ENCODE assay signal across 10 cellular contexts in the genomic region with DNA sequence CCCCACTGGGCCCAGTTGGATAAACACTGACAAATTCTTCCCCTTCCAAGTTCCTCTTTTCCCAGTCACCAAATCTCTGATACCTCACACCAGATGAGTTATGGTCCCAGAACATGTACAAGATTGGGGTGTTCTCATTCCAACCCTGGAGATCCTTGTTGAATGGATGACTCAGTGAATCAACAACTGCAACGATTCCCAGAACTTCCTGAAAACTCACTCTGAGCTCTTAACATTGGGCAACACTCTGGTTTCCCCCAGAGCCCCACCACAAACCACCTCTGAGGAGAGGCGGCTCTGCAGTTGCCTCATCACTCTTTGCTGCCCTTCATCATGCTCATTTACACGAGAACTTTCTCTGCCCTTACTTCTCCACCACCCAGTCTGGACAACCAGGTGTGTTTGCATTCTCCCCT.
A peak's percentile ranks its signal among the peaks of the same experiment; 100 is the strongest.
DNase-seq lines count a peak whose midpoint lies in the region; ATAC-seq and TF ChIP-seq lines count a peak whose summit lies in the region.
"Had no signal": no experiment of that assay in that cellular context is flagged by ENCODE, and none has a peak within 500 bp of the region (broad histone marks: within the 10 kb centered on the region; RNA-seq: fewer than 3 reads in every experiment).

No MANE protein-coding gene starts in this region.

- H3K4me1 ChIP-seq in SJSA1 (replicated peaks) (peaks cover 29% of the 10 kb centered on the region), upper lobe of right lung (no peaks in the 10 kb centered on the region), ovary (ENCODE audit: insufficient read depth) (no peaks in the 10 kb centered on the region)

- no peak for TF ChIP-seq POLR2A in ovary (IDR thresholded peaks at IDR 0.05)

- H3K36me3 ChIP-seq in SJSA1 = no peaks in the 10 kb centered on the region
- H3K36me3 ChIP-seq in upper lobe of right lung = no peaks in the 10 kb centered on the region
- no peaks in the 10 kb centered on the region for H3K36me3 ChIP-seq in ovary
- H3K36me3 ChIP-seq: BLaER1 had no signal

- DNase-seq in activated effector memory CD4-positive, alpha-beta T cell treated with anti-CD3 and anti-CD28 coated beads, Interleukin-2, amount 50 U/mL, for 16 hours = peak; percentile 44
- no peak for DNase-seq in activated effector memory CD4-positive, alpha-beta T cell treated with Interleukin-2 at 50 U/mL for 16 hours
- DNase-seq in SJSA1 (ENCODE audit: low read depth in 1 of 2, low spot score in 2 of 2) (peak; percentile 60 to 67), fibroblast of the conjunctiva (ENCODE audit: low read depth) (peak; percentile 47), upper lobe of right lung (peak; percentile 68), ovary (no peak), COR-L47 (lab: John Stamatoyannopoulos, UW) (no peak)
- DNase-seq: activated CD8-positive, alpha-beta T cell treated with anti-CD3 and anti-CD28 coated beads for 36 hours had no signal

- H3K27me3 ChIP-seq in SJSA1 (replicated peaks) (no peaks in the 10 kb centered on the region), upper lobe of right lung (no peaks in the 10 kb centered on the region), ovary (no peaks in the 10 kb centered on the region)
- H3K27me3 ChIP-seq: BLaER1 had no signal

- ATAC-seq in upper lobe of right lung = peak; percentile 76
- ATAC-seq in HG02610 (IDR thresholded peaks at IDR 0.05; ENCODE audit: unreplicated experiment) = no peak
- ATAC-seq: activated CD8-positive, alpha-beta T cell treated with anti-CD3 and anti-CD28 coated beads for 36 hours had no signal

- peak overlapping the region; percentile 31; the same call in 1 of the 2 replicates for H3K27ac ChIP-seq in SJSA1
- H3K27ac ChIP-seq in upper lobe of right lung = no peak overlapping the region
- H3K27ac ChIP-seq in ovary = no peak overlapping the region
- H3K27ac ChIP-seq: BLaER1 had no signal

- 78 to 90% (median 84%) methylated on average over 3 of the region's 3 CpGs for WGBS in ovary, 3 donors

- TF ChIP-seq CTCF in upper lobe of right lung (IDR thresholded peaks at IDR 0.05) (no peak), ovary (IDR thresholded peaks at IDR 0.05) (no peak)

- peaks cover 10% of the 10 kb centered on the region for H3K9me3 ChIP-seq in SJSA1 (replicated peaks)
- H3K9me3 ChIP-seq in upper lobe of right lung = no peaks in the 10 kb centered on the region
- no peaks in the 10 kb centered on the region for H3K9me3 ChIP-seq in ovary
- H3K9me3 ChIP-seq: BLaER1 had no signal

- no peak for TF ChIP-seq EP300 in ovary (IDR thresholded peaks at IDR 0.05)

- H3K4me3 ChIP-seq in SJSA1 = no peak overlapping the region
- H3K4me3 ChIP-seq in upper lobe of right lung = no peak overlapping the region
- H3K4me3 ChIP-seq in ovary = no peak overlapping the region
- H3K4me3 ChIP-seq: BLaER1 had no signal

- intact Hi-C loops in upper lobe of right lung (cut with DNase I) = no loop called here
- intact Hi-C loops in ovary (cut with DNase I) = no loop called here

Comparison
In these comparisons a context has a peak if more than half of its experiments do, and no peak if none do; other contexts are left out.
1. DNase-seq: peak in activated effector memory CD4-positive, alpha-beta T cell treated with anti-CD3 and anti-CD28 coated beads, Interleukin-2, amount 50 U/mL, for 16 hours (single experiment), SJSA1 (2 of 2), fibroblast of the conjunctiva (single experiment) and upper lobe of right lung (single experiment); none in activated effector memory CD4-positive, alpha-beta T cell treated with Interleukin-2 at 50 U/mL for 16 hours (single experiment), ovary (0 of 5) and COR-L47 (single experiment).